8 cellular contexts compared by ENCODE assay signal in the genomic region with DNA sequence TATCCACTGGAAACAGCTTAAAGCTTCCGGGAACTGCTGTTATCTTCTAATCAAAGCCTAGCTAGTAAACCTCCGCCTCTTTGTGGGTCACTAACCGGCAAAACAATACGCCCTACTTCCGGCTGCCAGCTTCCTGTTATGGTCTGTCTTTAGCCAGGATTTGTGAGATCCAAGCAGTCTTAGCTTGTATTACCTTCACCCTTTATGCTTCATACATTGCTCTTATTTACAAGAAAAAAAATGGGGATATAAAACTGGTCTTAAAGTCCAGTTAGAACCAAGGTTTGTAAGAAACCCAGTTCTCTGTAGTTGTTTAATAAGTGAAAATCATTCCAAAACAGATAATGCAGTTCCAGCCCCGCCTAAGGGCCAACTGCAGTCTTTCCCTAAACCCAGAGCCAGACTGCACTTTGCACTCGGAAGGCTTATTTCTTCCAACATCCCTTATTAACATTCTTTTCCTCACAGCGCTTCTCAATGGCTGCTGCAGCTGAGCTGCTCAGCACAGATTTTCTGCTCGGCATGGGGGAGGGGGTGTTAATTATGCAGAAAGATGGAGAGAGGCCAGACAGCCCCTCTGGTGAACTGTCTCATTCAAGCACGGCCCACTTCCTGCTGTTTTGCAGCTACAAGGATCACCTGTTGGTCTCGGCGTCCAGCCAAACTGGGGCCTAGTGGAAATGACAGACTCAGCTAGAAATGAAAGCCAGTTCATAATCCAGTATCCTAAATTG.
DNase-seq lines count a peak whose midpoint lies in the region; ATAC-seq and TF ChIP-seq lines count a peak whose summit lies in the region.

No MANE protein-coding gene starts in this region.

- peak overlapping the region; percentile 6 for H3K4me3 ChIP-seq in GM12864 (ENCODE audit: low read depth, low read length)
- H3K4me3 ChIP-seq in esophagus muscularis mucosa: peak overlapping the region; percentile 7 to 39 (median 26)
- no peak overlapping the region for H3K4me3 ChIP-seq in PC-9

- peak overlapping the region; percentile 46 to 91 (median 83) for H3K4me3 Mint-ChIP-seq in naive B cell

- H3K9me3 ChIP-seq in esophagus muscularis mucosa (no peaks in the 10 kb centered on the region), PC-9 (ENCODE audit: insufficient read depth, low read depth) (no peaks in the 10 kb centered on the region)

- peak overlapping the region; percentile 66 to 83 (median 73) for H3K27ac ChIP-seq in esophagus muscularis mucosa (replicated peaks in 1 of 4)
- no peak overlapping the region for H3K27ac ChIP-seq in PC-9

- peaks cover 0 to 4% of the 10 kb centered on the region in 2 donors for H3K36me3 Mint-ChIP-seq in naive B cell

- intact Hi-C loops in esophagus muscularis mucosa (cut with DNase I): no loop called here
- intact Hi-C loops in PC-9 (cut with micrococcal nuclease; ENCODE audit: unreplicated experiment): no loop called here

- H3K27ac Mint-ChIP-seq in naive B cell: peak overlapping the region; percentile 89 to 97 (median 95)

- H2AFZ ChIP-seq in PC-9: no peak overlapping the region

- ATAC-seq in HG03060 (IDR thresholded peaks at IDR 0.05; ENCODE audit: low read depth, unreplicated experiment) (peak; percentile 42), naive B cell (ENCODE audit: low read depth in 2 of 2) (peak; percentile 76 to 83)

- BruUV-seq in PC-9 (replicated peaks; lab: Mats Ljungman, UMichigan): no TSS peak

- no peaks in the 10 kb centered on the region for H3K79me2 ChIP-seq in PC-9 (ENCODE audit: low read depth)

- H3K4me1 ChIP-seq in esophagus muscularis mucosa: peaks cover 34 to 52% (median 40%) of the 10 kb centered on the region in 4 donors
- H3K4me1 ChIP-seq in PC-9 (replicated peaks; ENCODE audit: insufficient read depth): no peaks in the 10 kb centered on the region

- H3K27me3 Mint-ChIP-seq in naive B cell: no peaks in the 10 kb centered on the region

- DNase-seq in GM12864 (ENCODE audit: low read depth) (peak; percentile 31), NCI-H526 (lab: John Stamatoyannopoulos, UW) (peak; percentile 17 to 72), esophagus muscularis mucosa (ENCODE audit: extremely low spot score) (no peak), naive B cell (peak; percentile 69), PC-9 (no peak)
- peak; percentile 74 for DNase-seq in activated T-cell treated with anti-CD3 and anti-CD28 coated beads, Interleukin-2, amount 50 U/mL, for 1 hour
- DNase-seq in stimulated activated CD8-positive, alpha-beta memory T cell treated with anti-CD3 and anti-CD28 coated beads, Interleukin-4, amount 100 ng/mL, for 48 hours: peak; percentile 68

- TF ChIP-seq POLR2A in esophagus muscularis mucosa (IDR thresholded peaks at IDR 0.05; ENCODE audit: low read depth): no peak

- H3K9me3 Mint-ChIP-seq in naive B cell: peaks cover 0 to 1% (median 0%) of the 10 kb centered on the region in 7 donors

- H4K20me1 ChIP-seq in PC-9 (ENCODE audit: insufficient read depth): no peaks in the 10 kb centered on the region

- WGBS in esophagus muscularis mucosa: 14% methylated on average over 12 of the region's 12 CpGs

- TF ChIP-seq EP300 in esophagus muscularis mucosa (IDR thresholded peaks at IDR 0.05): no peak

- POLR2A ChIA-PET in PC-9 (lab: Charles Lee; ENCODE audit: unreplicated experiment): no interaction called here

- CTCF ChIA-PET in PC-9 (lab: Charles Lee): no interaction called here

- H3F3A ChIP-seq in PC-9 (ENCODE audit: insufficient read depth, low read depth): no peaks in the 10 kb centered on the region

- peaks cover 61 to 71% (median 66%) of the 10 kb centered on the region in 3 donors for H3K4me1 Mint-ChIP-seq in naive B cell

- H3K4me2 ChIP-seq in PC-9: no peak overlapping the region

- no peaks in the 10 kb centered on the region for H3K27me3 ChIP-seq in esophagus muscularis mucosa
- no peaks in the 10 kb centered on the region for H3K27me3 ChIP-seq in PC-9 (ENCODE audit: insufficient read depth, low read depth)

- no peaks in the 10 kb centered on the region for H3K9me2 ChIP-seq in PC-9 (ENCODE audit: insufficient read depth)

- no peak for TF ChIP-seq CTCF in GM12864 (IDR thresholded peaks at IDR 0.05; ENCODE audit: low read depth, low read length, missing control alignments)
- no peak for TF ChIP-seq CTCF in esophagus muscularis mucosa (IDR thresholded peaks at IDR 0.05)
- TF ChIP-seq CTCF in PC-9 (conservative IDR thresholded peaks at IDR 0.05): no peak

- H3K36me3 ChIP-seq in esophagus muscularis mucosa (no peaks in the 10 kb centered on the region), PC-9 (ENCODE audit: low read depth) (no peaks in the 10 kb centered on the region)

Comparison
In these comparisons a context has a peak if more than half of its experiments do, and no peak if none do; other contexts are left out.
1. DNase-seq: peak in GM12864 (single experiment), NCI-H526 (2 of 2), activated T-cell treated with anti-CD3 and anti-CD28 coated beads, Interleukin-2, amount 50 U/mL, for 1 hour (single experiment), naive B cell (single experiment) and stimulated activated CD8-positive, alpha-beta memory T cell treated with anti-CD3 and anti-CD28 coated beads, Interleukin-4, amount 100 ng/mL, for 48 hours (single experiment); none in esophagus muscularis mucosa (single experiment) and PC-9 (0 of 2).